Comparison of ENCODE assay signal across 20 cellular contexts in genomic region chr3:174540081-174540480, GRCh38.
DNase-seq lines count a peak whose midpoint lies in the region; ATAC-seq, FAIRE-seq and TF ChIP-seq lines count a peak whose summit lies in the region.
"Had no signal": no experiment of that assay in that cellular context is flagged by ENCODE, and none has a peak within 500 bp of the region (broad histone marks: within the 10 kb centered on the region; RNA-seq: fewer than 3 reads in every experiment).

No MANE protein-coding gene starts in this region.

- H4K8ac ChIP-seq in H1 (ENCODE audit: extremely low read depth, insufficient read depth, low read length): no peak overlapping the region

- H3K9me3 ChIP-seq in HUES6 (ENCODE audit: control insufficient read depth, insufficient read depth, low read depth, low read length) (no peaks in the 10 kb centered on the region), H1 (ENCODE audit: insufficient read depth in 2 of 2, low read depth in 1 of 2, low read length in 1 of 2) (no peaks in the 10 kb centered on the region), psoas muscle (no peaks in the 10 kb centered on the region)
- H3K9me3 ChIP-seq: left ventricle myocardium inferior, ovary had no signal

- H3K23me2 ChIP-seq in H1 (ENCODE audit: low read depth, low read length): no peaks in the 10 kb centered on the region

- no peak overlapping the region for H2BK120ac ChIP-seq in H1 (replicated peaks; ENCODE audit: low read depth, low read length)

- peak; percentile 18 to 30; a peak in 2 of 4 replicates for TF ChIP-seq RAD21 in H1 (IDR thresholded peaks at IDR 0.05 in 1 of 2, conservative IDR thresholded peaks at IDR 0.05 in 1 of 2; ENCODE audit: low read depth in 2 of 2, low read length in 2 of 2)

- H2BK20ac ChIP-seq in H1 (ENCODE audit: low read length): peak overlapping the region; percentile 35; the same call in 1 of the 2 replicates

- no peak overlapping the region for H3K4ac ChIP-seq in H1 (replicated peaks; ENCODE audit: insufficient read length, low read depth, low read length)

- no peaks in the 10 kb centered on the region for H3K79me1 ChIP-seq in H1 (ENCODE audit: low read depth, low read length)

- TF ChIP-seq CTCF in 22Rv1 (IDR thresholded peaks at IDR 0.05) (no peak), H1 (IDR thresholded peaks at IDR 0.05; ENCODE audit: control extremely low read depth in 1 of 3, insufficient read depth in 1 of 3, low read depth in 1 of 3, low read length in 3 of 3) (no peak), psoas muscle (IDR thresholded peaks at IDR 0.05) (no peak), GM13976 (IDR thresholded peaks at IDR 0.05; ENCODE audit: borderline replicate concordance, control extremely low read depth, extremely low read depth, insufficient read depth, missing control alignments) (no peak)

- H4K20me1 ChIP-seq in H1 (replicated peaks in 1 of 2; ENCODE audit: control insufficient read depth in 1 of 2, insufficient read depth in 2 of 2, low read length in 2 of 2): no peaks in the 10 kb centered on the region

- H2AK5ac ChIP-seq in H1 (ENCODE audit: low read depth, low read length): no peak overlapping the region

- H3K4me1 Mint-ChIP-seq in activated T-helper 2 cell treated with anti-CD3 and anti-CD28 coated beads, Interferon-gamma antibody, Interleukin-2, Interleukin-4, amounts not matched to agents 10 μg/mL and 5 μg/mL and 100 μg/mL, durations not matched to agents 14 hours and 24 hours and 36 hours (ENCODE audit: low read depth): no peaks in the 10 kb centered on the region
- H3K4me1 Mint-ChIP-seq: activated naive CD4-positive, alpha-beta T cell treated with anti-CD3 and anti-CD28 coated beads, Interleukin-2, amount 10 ng/mL, durations not matched to agents 7 days and 5 days; IgD-negative memory B cell had no signal

- peak; percentile 83 for FAIRE-seq in H1 (lab: Jason Lieb, UNC)
- FAIRE-seq: astrocyte had no signal

- POLR2A ChIA-PET in H1 (lab: Charles Lee; ENCODE audit: partially characterized antibody): interaction anchor here (0.6 to 2.3 kb wide), 5 partner anchors 13 to 841 kb away, joined by 3 to 18 read pairs (median 3); no protein-coding TSS in a partner anchor

- H2BK5ac ChIP-seq in H1 (ENCODE audit: low read depth, low read length): peak overlapping the region; percentile 85; the same call in 1 of the 2 replicates

- H3K36me3 ChIP-seq in HUES6 (ENCODE audit: control insufficient read depth, insufficient read depth, low read length): no peaks in the 10 kb centered on the region
- H3K36me3 ChIP-seq in H1 (ENCODE audit: control insufficient read depth in 2 of 4, insufficient read depth in 4 of 4, low read length in 3 of 4): no peaks in the 10 kb centered on the region
- H3K36me3 ChIP-seq in psoas muscle (ENCODE audit: insufficient read depth in 1 of 2, low read depth in 1 of 2): no peaks in the 10 kb centered on the region
- H3K36me3 ChIP-seq: left ventricle myocardium inferior, ovary had no signal

- H3K27ac Mint-ChIP-seq in activated T-helper 2 cell treated with anti-CD3 and anti-CD28 coated beads, Interferon-gamma antibody, Interleukin-2, Interleukin-4, amounts not matched to agents 10 μg/mL and 5 μg/mL and 100 μg/mL, durations not matched to agents 14 hours and 24 hours and 36 hours: no peak overlapping the region
- H3K27ac Mint-ChIP-seq: activated naive CD4-positive, alpha-beta T cell treated with anti-CD3 and anti-CD28 coated beads, Interleukin-2, amount 10 ng/mL, durations not matched to agents 7 days and 5 days; CD4-positive, alpha-beta T cell; IgD-negative memory B cell had no signal

- ATAC-seq in psoas muscle: no peak
- no peak for ATAC-seq in GM18868 (IDR thresholded peaks at IDR 0.05; ENCODE audit: unreplicated experiment)
- ATAC-seq: Panc1, sciatic nerve, SK-N-SH treated with all-trans-retinoic acid at 6 μM for 48 hours had no signal

- H2AFZ ChIP-seq in H1 (ENCODE audit: low read length): no peak overlapping the region

- no peak overlapping the region for H2BK12ac ChIP-seq in H1 (ENCODE audit: low read depth, low read length)

- no peak overlapping the region for H3K56ac ChIP-seq in H1 (replicated peaks; ENCODE audit: insufficient read length, low read depth, low read length)

- no peaks in the 10 kb centered on the region for H3K27me3 ChIP-seq in HUES6 (ENCODE audit: control insufficient read depth, insufficient read depth, low read length)
- no peaks in the 10 kb centered on the region for H3K27me3 ChIP-seq in H1 (replicated peaks in 1 of 4; ENCODE audit: control insufficient read depth in 3 of 4, extremely low read depth in 1 of 4, insufficient read depth in 3 of 4, low read length in 3 of 4)
- no peaks in the 10 kb centered on the region for H3K27me3 ChIP-seq in psoas muscle (ENCODE audit: insufficient read depth in 3 of 3, low read length in 2 of 3)
- H3K27me3 ChIP-seq: ovary had no signal

- H3K4me2 ChIP-seq in H1 (ENCODE audit: insufficient read depth in 1 of 2, low read depth in 2 of 2, low read length in 2 of 2): peak overlapping the region; percentile 57 to 60

- TF ChIP-seq EP300 in H1 (IDR thresholded peaks at IDR 0.05; ENCODE audit: borderline replicate concordance in 1 of 2, low read depth in 2 of 2, low read length in 2 of 2): no peak

- no peaks in the 10 kb centered on the region for H3K79me2 ChIP-seq in H1 (ENCODE audit: control insufficient read depth in 1 of 2, insufficient read depth in 2 of 2, low read length in 2 of 2)

- DNase-seq in NCI-H345 (lab: John Stamatoyannopoulos, UW): peak; percentile 52
- DNase-seq in H1 (ENCODE audit: low read depth in 1 of 2, low spot score in 2 of 2): peak in 1 of 2 experiments; percentile 19
- DNase-seq in psoas muscle: no peak
- no peak for DNase-seq in activated T-helper 2 cell treated with anti-CD3 and anti-CD28 coated beads, Interferon-gamma antibody, Interleukin-2, Interleukin-4, amounts not matched to agents 10 μg/mL and 5 μg/mL and 100 μg/mL, durations not matched to agents 14 hours and 24 hours and 36 hours (ENCODE audit: low spot score)
- DNase-seq in GM13976 (ENCODE audit: low spot score): no peak
- DNase-seq: activated CD4-positive, alpha-beta T cell treated with anti-CD3 and anti-CD28 coated beads, Interleukin-2, amount 50 U/mL, for 48 hours; activated naive CD4-positive, alpha-beta T cell treated with anti-CD3 and anti-CD28 coated beads, Interleukin-2, amount 10 ng/mL, durations not matched to agents 7 days and 5 days; CD4-positive, alpha-beta T cell; left ventricle myocardium inferior; NCI-H524 treated with DMSO at 0.1 percent for 48 hours; ovary; substantia nigra had no signal

- no peak overlapping the region for H3K4me3 Mint-ChIP-seq in activated T-helper 2 cell treated with anti-CD3 and anti-CD28 coated beads, Interferon-gamma antibody, Interleukin-2, Interleukin-4, amounts not matched to agents 10 μg/mL and 5 μg/mL and 100 μg/mL, durations not matched to agents 14 hours and 24 hours and 36 hours (ENCODE audit: low read depth)
- H3K4me3 Mint-ChIP-seq: activated naive CD4-positive, alpha-beta T cell treated with anti-CD3 and anti-CD28 coated beads, Interleukin-2, amount 10 ng/mL, durations not matched to agents 7 days and 5 days; CD4-positive, alpha-beta T cell; IgD-negative memory B cell had no signal

- H3K36me3 Mint-ChIP-seq in activated T-helper 2 cell treated with anti-CD3 and anti-CD28 coated beads, Interferon-gamma antibody, Interleukin-2, Interleukin-4, amounts not matched to agents 10 μg/mL and 5 μg/mL and 100 μg/mL, durations not matched to agents 14 hours and 24 hours and 36 hours (ENCODE audit: low read depth): no peaks in the 10 kb centered on the region
- H3K36me3 Mint-ChIP-seq: activated naive CD4-positive, alpha-beta T cell treated with anti-CD3 and anti-CD28 coated beads, Interleukin-2, amount 10 ng/mL, durations not matched to agents 7 days and 5 days; IgD-negative memory B cell had no signal

- no peaks in the 10 kb centered on the region for H3K9me3 Mint-ChIP-seq in activated T-helper 2 cell treated with anti-CD3 and anti-CD28 coated beads, Interferon-gamma antibody, Interleukin-2, Interleukin-4, amounts not matched to agents 10 μg/mL and 5 μg/mL and 100 μg/mL, durations not matched to agents 14 hours and 24 hours and 36 hours
- H3K9me3 Mint-ChIP-seq: activated naive CD4-positive, alpha-beta T cell treated with anti-CD3 and anti-CD28 coated beads, Interleukin-2, amount 10 ng/mL, durations not matched to agents 7 days and 5 days; CD4-positive, alpha-beta T cell; IgD-negative memory B cell had no signal

- peak overlapping the region; percentile 3; the same call in 1 of the 2 replicates for H3K18ac ChIP-seq in H1 (ENCODE audit: extremely low read depth, low read length)

- H3K4me1 ChIP-seq in HUES6 (ENCODE audit: control insufficient read depth, insufficient read depth, low read length) (peaks cover 51% of the 10 kb centered on the region), H1 (replicated peaks in 1 of 4; ENCODE audit: control insufficient read depth in 3 of 4, insufficient read depth in 4 of 4, low read length in 3 of 4) (peaks cover 2 to 18% (median 9%) of the 10 kb centered on the region in 4 experiments; a peak in 6 of 7 replicates), psoas muscle (no peaks in the 10 kb centered on the region)
- H3K4me1 ChIP-seq: left ventricle myocardium inferior had no signal

- intact Hi-C loops in psoas muscle (cut with DNase I): no loop called here
- intact Hi-C loops in activated T-helper 2 cell treated with anti-CD3 and anti-CD28 coated beads, Interferon-gamma antibody, Interleukin-2, Interleukin-4, amounts not matched to agents 10 μg/mL and 5 μg/mL and 100 μg/mL, durations not matched to agents 14 hours and 24 hours and 36 hours (cut with micrococcal nuclease): no loop called here

- H3K23ac ChIP-seq in H1 (ENCODE audit: insufficient read length): no peak overlapping the region

- WGBS in H1 (ENCODE audit: extremely low coverage in 1 of 2, insufficient coverage in 1 of 2, insufficient read length in 1 of 2, insufficient replicate concordance in 2 of 2, low coverage in 1 of 2, low lambda C conversion rate in 2 of 2, missing lambda C conversion rate in 1 of 2), 2 experiments: 0% methylated on average over 1 of the region's 1 CpG; no CpG with 5 or more reads in 1 of the 2 experiments
- 24 to 36% (median 35%) methylated on average over 1 of the region's 1 CpG for WGBS in psoas muscle, 3 donors

- CTCF ChIA-PET in H1 (lab: Charles Lee; ENCODE audit: partially characterized antibody): interaction anchor here (0.6 to 0.8 kb wide), 3 partner anchors 15 to 347 kb away, joined by 3 to 4 read pairs (median 3); no protein-coding TSS in a partner anchor

- H3K4me3 ChIP-seq in HUES6 (ENCODE audit: low read depth, low read length) (peak overlapping the region; percentile 42), H1 (ENCODE audit: extremely low read depth in 1 of 4, insufficient read depth in 2 of 4, low read depth in 3 of 4, low read length in 4 of 4) (peak overlapping the region in 1 of 4 experiments; percentile 48; a peak in 2 of 8 replicates), psoas muscle (no peak overlapping the region)
- H3K4me3 ChIP-seq: left ventricle myocardium inferior, ovary had no signal

- TF ChIP-seq POLR2A in H1 (IDR thresholded peaks at IDR 0.05; ENCODE audit: control extremely low read depth in 1 of 2, low read depth in 2 of 2, low read length in 2 of 2): peak in 1 of 2 experiments; percentile 61; a peak in 2 of 3 replicates

- peak overlapping the region; percentile 32 for H3K9ac ChIP-seq in HUES6 (ENCODE audit: low read length)
- H3K9ac ChIP-seq in H1 (replicated peaks in 1 of 4; ENCODE audit: extremely low read depth in 1 of 4, low read depth in 3 of 4, low read length in 3 of 4): peak overlapping the region in 2 of 4 experiments; percentile 26 to 44; a peak in 3 of 7 replicates

- no peak overlapping the region for H4K5ac ChIP-seq in H1 (ENCODE audit: insufficient read length, low read depth, low read length)

- H4K91ac ChIP-seq in H1 (replicated peaks; ENCODE audit: insufficient read length, low read length): no peak overlapping the region

- H3K14ac ChIP-seq in H1 (ENCODE audit: insufficient read length): no peak overlapping the region

- in situ Hi-C loops in GM13976 (cut with MboI; ENCODE audit: low sequenced_read_pairs, unreplicated experiment): no loop called here

- H3K27me3 Mint-ChIP-seq in activated T-helper 2 cell treated with anti-CD3 and anti-CD28 coated beads, Interferon-gamma antibody, Interleukin-2, Interleukin-4, amounts not matched to agents 10 μg/mL and 5 μg/mL and 100 μg/mL, durations not matched to agents 14 hours and 24 hours and 36 hours (ENCODE audit: low read depth): no peaks in the 10 kb centered on the region
- H3K27me3 Mint-ChIP-seq: activated naive CD4-positive, alpha-beta T cell treated with anti-CD3 and anti-CD28 coated beads, Interleukin-2, amount 10 ng/mL, durations not matched to agents 7 days and 5 days; CD4-positive, alpha-beta T cell; IgD-negative memory B cell had no signal

- H3K27ac ChIP-seq in 22Rv1 (0 out of 2 replicates have a peak overlapping the region, but pooled peaks have one; percentile 2), HUES6 (ENCODE audit: low read depth, low read length) (peak overlapping the region; percentile 98), H1 (ENCODE audit: low read depth, low read length) (peak overlapping the region; percentile 77), psoas muscle (no peak overlapping the region)
- H3K27ac ChIP-seq: left ventricle myocardium inferior, ovary had no signal

- H2BK15ac ChIP-seq in H1 (ENCODE audit: low read length): no peak overlapping the region
